8 cellular contexts compared by ENCODE assay signal in the genomic region with DNA sequence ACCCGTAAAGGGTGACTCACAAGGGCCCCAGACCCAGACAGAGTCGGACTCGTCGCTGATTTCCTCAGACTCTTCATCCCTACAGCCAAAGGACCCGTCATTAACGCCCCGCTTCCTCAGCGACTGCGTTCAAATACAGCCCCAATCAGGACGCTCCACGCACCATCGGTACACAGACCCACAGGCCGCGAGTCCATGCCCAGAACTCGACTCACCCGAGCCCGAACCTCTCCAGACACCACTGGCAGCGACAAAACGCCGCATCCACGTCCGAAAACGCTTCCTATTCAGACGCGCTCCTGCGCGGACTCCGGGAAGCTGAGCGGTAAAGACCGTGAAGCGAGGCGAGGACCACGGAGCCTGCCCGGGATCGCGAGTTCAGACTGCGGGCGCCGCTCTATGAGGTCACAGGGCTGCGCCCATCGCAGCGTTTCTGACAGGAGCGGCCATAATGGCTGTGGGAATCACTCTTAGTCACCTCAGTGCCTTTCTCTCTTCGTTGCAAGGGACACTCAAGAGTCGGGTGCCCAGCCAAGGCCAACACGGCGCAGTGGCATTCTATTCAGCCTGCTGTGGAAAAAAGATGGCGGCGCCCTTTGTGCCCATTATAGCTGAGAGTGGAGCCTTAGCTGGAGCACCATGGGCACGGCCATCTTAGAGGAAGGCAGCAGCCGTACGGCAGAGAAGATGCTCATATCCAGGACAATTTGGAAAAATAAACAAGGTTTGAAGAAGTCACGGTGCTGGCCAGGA. TPM values are rescaled to one million over a fixed set of nuclear protein-coding genes. Genes with fewer than 3 reads are reported as not detected.
DNase-seq lines count a peak whose midpoint lies in the region; ATAC-seq and TF ChIP-seq lines count a peak whose summit lies in the region.

A gene (minus strand): TSS at position 353 of the 753 bp plus-strand sequence. CDS start 2,634 bp downstream, outside the sequence.

- H3K36me3 ChIP-seq in colonic mucosa, result peaks cover 12% of the 10 kb centered on the region

- peak within 1 kb of the TSS; percentile 98 for H3K27ac Mint-ChIP-seq in activated CD4-positive, alpha-beta T cell treated with anti-CD3 and anti-CD28 coated beads, Interleukin-2, amount 10 ng/mL, durations not matched to agents 7 days and 5 days

- intact Hi-C loops in colonic mucosa (cut with DNase I) (no loop called here), left colon (cut with DNase I, micrococcal nuclease) (no loop called here)

- peaks cover 21% of the 10 kb centered on the region for H3K4me1 Mint-ChIP-seq in activated CD4-positive, alpha-beta T cell treated with anti-CD3 and anti-CD28 coated beads, Interleukin-2, amount 10 ng/mL, durations not matched to agents 7 days and 5 days

- TF ChIP-seq CTCF in colonic mucosa (IDR thresholded peaks at IDR 0.05), result no peak

- ATAC-seq in GM19035 (IDR thresholded peaks at IDR 0.05; ENCODE audit: unreplicated experiment), result peak; percentile 93
- ATAC-seq in HG03342 (IDR thresholded peaks at IDR 0.05; ENCODE audit: unreplicated experiment), result peak; percentile 78
- ATAC-seq in left colon, result peak; percentile 99

- H3K4me3 ChIP-seq in colonic mucosa, result peak within 1 kb of the TSS; percentile 54

- no peaks in the 10 kb centered on the region for H3K27me3 ChIP-seq in colonic mucosa

- no peaks in the 10 kb centered on the region for H3K9me3 ChIP-seq in colonic mucosa

- peaks cover 54% of the 10 kb centered on the region for H3K9me3 Mint-ChIP-seq in activated CD4-positive, alpha-beta T cell treated with anti-CD3 and anti-CD28 coated beads, Interleukin-2, amount 10 ng/mL, durations not matched to agents 7 days and 5 days

- peak within 1 kb of the TSS; percentile 78 to 94 for H3K9ac ChIP-seq in colonic mucosa (ENCODE audit: low read depth in 2 of 2, low read length in 2 of 2)

- POLR2A ChIA-PET in activated CD4-positive, alpha-beta T cell treated with anti-CD3 and anti-CD28 coated beads, Interleukin-2, amount 10 ng/mL, durations not matched to agents 7 days and 5 days (lab: Charles Lee), result no interaction called here

- H3K27ac ChIP-seq in colonic mucosa, result peak within 1 kb of the TSS; percentile 80

- DNase-seq in AML-193 (lab: John Stamatoyannopoulos, UW), result peak; percentile 81 to 91
- DNase-seq in NCI-H460 (ENCODE audit: extremely low read depth, low read depth), result peak; percentile 79
- peak; percentile 88 for DNase-seq in activated CD4-positive, alpha-beta T cell treated with anti-CD3 and anti-CD28 coated beads, Interleukin-2, amount 10 ng/mL, durations not matched to agents 7 days and 5 days
- DNase-seq in colonic mucosa, result peak; percentile 87
- DNase-seq in left colon, result peak; percentile 82 to 91
- DNase-seq in stimulated activated CD4-positive, alpha-beta T cell treated with anti-CD3 and anti-CD28 coated beads, Interleukin-1b, Interleukin-23, amount 100 ng/mL, for 24 hours (ENCODE audit: low read depth in 4 of 4, low spot score in 1 of 4), result peak; percentile 65 to 77 (median 72)

- H3K4me3 Mint-ChIP-seq in activated CD4-positive, alpha-beta T cell treated with anti-CD3 and anti-CD28 coated beads, Interleukin-2, amount 10 ng/mL, durations not matched to agents 7 days and 5 days, result peak within 1 kb of the TSS; percentile 85

- H3K27me3 Mint-ChIP-seq in activated CD4-positive, alpha-beta T cell treated with anti-CD3 and anti-CD28 coated beads, Interleukin-2, amount 10 ng/mL, durations not matched to agents 7 days and 5 days, result no peaks in the 10 kb centered on the region

- CTCF ChIA-PET in activated CD4-positive, alpha-beta T cell treated with anti-CD3 and anti-CD28 coated beads, Interleukin-2, amount 10 ng/mL, durations not matched to agents 7 days and 5 days (lab: Charles Lee), result interaction anchor here (0.6 kb wide), 2 partner anchors 17 to 21 kb away, joined by 3 read pairs; no protein-coding TSS in a partner anchor

- H3K4me1 ChIP-seq in colonic mucosa, result no peaks in the 10 kb centered on the region

- H3K36me3 Mint-ChIP-seq in activated CD4-positive, alpha-beta T cell treated with anti-CD3 and anti-CD28 coated beads, Interleukin-2, amount 10 ng/mL, durations not matched to agents 7 days and 5 days (ENCODE audit: low read depth), result peaks cover 76% of the 10 kb centered on the region

RNA-seq across cellular contexts. Expression of the gene that starts here (rescaled TPM):
- 10.9 and 14.4 TPM in 2 replicates for total RNA-seq in NCI-H460 (2014; rRNA removed; shearing (Covaris generic))
- polyA plus RNA-seq in NCI-H460 (2014; cell fraction: nucleus; rRNA removed), result 7.8 and 12.3 TPM in 2 replicates
- 1 to 10 TPM; 9.0 to 9.9 TPM for total RNA-seq in activated CD4-positive, alpha-beta T cell treated with anti-CD3 and anti-CD28 coated beads, Interleukin-2, amount 10 ng/mL, durations not matched to agents 7 days and 5 days
- total RNA-seq in colonic mucosa (1 to 10 TPM; 3.3 to 4.2 TPM), left colon (1 to 10 TPM; 3.7 to 3.9 TPM)

Comparison
In these comparisons a context has a peak if more than half of its experiments do, and no peak if none do; other contexts are left out.
1. Peak in every context shown above with its lines: DNase-seq, ATAC-seq, H3K4me3 ChIP-seq and H3K27ac ChIP-seq.